ENCODE assay signal across 1 cellular context in the genomic region with DNA sequence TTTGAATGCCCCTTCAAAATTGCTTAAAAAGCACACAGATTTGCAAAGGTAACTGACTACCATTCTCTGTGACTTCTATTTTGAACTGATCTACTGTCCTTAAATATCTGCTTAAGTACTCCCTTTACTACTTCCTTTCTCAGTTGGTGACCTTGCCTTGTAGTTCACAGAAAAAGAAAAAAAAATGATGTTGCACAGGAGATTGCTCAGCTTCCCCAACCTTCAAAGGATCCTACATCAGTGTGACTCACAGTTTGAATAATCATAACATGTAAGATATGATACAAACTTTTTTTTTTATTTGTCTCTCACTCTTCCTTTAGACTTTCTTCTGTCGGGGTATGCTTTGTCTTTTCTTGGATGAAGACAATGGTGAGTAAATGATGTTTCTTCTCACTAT.
A peak's percentile ranks its signal among the peaks of the same experiment; 100 is the strongest.
TF ChIP-seq lines count a peak whose summit lies in the region.

No MANE protein-coding gene starts in this region.

TF ChIP-seq in endothelial cell of umbilical vein, 7 proteins besides CTCF, POLR2A, EP300 and RAD21:
- peak; percentile 92 for TF ChIP-seq FOS (IDR thresholded peaks at IDR 0.05; ENCODE audit: borderline replicate concordance, insufficient read depth, low read length)
- TF ChIP-seq JUN (IDR thresholded peaks at IDR 0.05; ENCODE audit: borderline replicate concordance, insufficient read depth, insufficient read length, low read depth), result no peak
- no peak for TF ChIP-seq EZH2 (IDR thresholded peaks at IDR 0.05; ENCODE audit: borderline replicate concordance, low read depth, low read length, severe bottlenecking)
- peak; percentile 24 for TF ChIP-seq POLR2AphosphoS5 (IDR thresholded peaks at IDR 0.05; ENCODE audit: insufficient read depth, low read depth, low read length)
- peak; percentile 63 for TF ChIP-seq GATA2 (IDR thresholded peaks at IDR 0.05; ENCODE audit: insufficient read depth, insufficient read length, low read depth, low read length)
- TF ChIP-seq, protein P1, sequence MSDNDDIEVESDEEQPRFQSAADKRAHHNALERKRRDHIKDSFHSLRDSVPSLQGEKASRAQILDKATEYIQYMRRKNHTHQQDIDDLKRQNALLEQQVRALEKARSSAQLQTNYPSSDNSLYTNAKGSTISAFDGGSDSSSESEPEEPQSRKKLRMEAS (IDR thresholded peaks at IDR 0.05; ENCODE audit: insufficient read depth, insufficient read length), result no peak
